In genomic region chr16:81070979-81071378, GRCh38 we compare ENCODE assay signal across 17 cellular contexts. TPM values are rescaled to one million over a fixed set of nuclear protein-coding genes. Genes with fewer than 3 reads are reported as not detected.
DNase-seq lines count a peak whose midpoint lies in the region; ATAC-seq, FAIRE-seq and TF ChIP-seq lines count a peak whose summit lies in the region.
"Had no signal": no experiment of that assay in that cellular context is flagged by ENCODE, and none has a peak within 500 bp of the region (broad histone marks: within the 10 kb centered on the region; RNA-seq: fewer than 3 reads in every experiment).

No MANE protein-coding gene starts in this region.

- no peaks in the 10 kb centered on the region for H3K79me2 ChIP-seq in PC-3 (ENCODE audit: low read length)
- no peaks in the 10 kb centered on the region for H3K79me2 ChIP-seq in GM12878 (ENCODE audit: control insufficient read depth, insufficient read depth, low read length)

- H4K20me1 ChIP-seq in PC-3 (ENCODE audit: low read length) (no peaks in the 10 kb centered on the region), GM12878 (ENCODE audit: control insufficient read depth, insufficient read depth) (no peaks in the 10 kb centered on the region)

- TF ChIP-seq EP300 in GM12878 (IDR thresholded peaks at IDR 0.05; ENCODE audit: borderline replicate concordance in 1 of 2, control insufficient read depth in 1 of 2, low read depth in 2 of 2, low read length in 2 of 2) = no peak

- H3K27ac ChIP-seq in left ventricle myocardium inferior (replicated peaks) (peak overlapping the region; percentile 20), right atrium auricular region (no peak overlapping the region), PC-3 (ENCODE audit: low read length) (0 out of 2 replicates have a peak overlapping the region, but pooled peaks have one; percentile 31), GM12878 (ENCODE audit: control insufficient read depth, insufficient read depth) (no peak overlapping the region)
- H3K27ac ChIP-seq: GM23248 had no signal

- H3K4me3 ChIP-seq in left ventricle myocardium inferior (no peak overlapping the region), right atrium auricular region (no peak overlapping the region), PC-3 (ENCODE audit: low read length) (no peak overlapping the region), GM12878 (no peak overlapping the region)
- H3K4me3 ChIP-seq: GM23248 had no signal

- no peaks in the 10 kb centered on the region for H3K27me3 ChIP-seq in left ventricle myocardium inferior (ENCODE audit: low read depth)
- H3K27me3 ChIP-seq in right atrium auricular region = no peaks in the 10 kb centered on the region
- no peaks in the 10 kb centered on the region for H3K27me3 ChIP-seq in PC-3 (ENCODE audit: low read length)
- no peaks in the 10 kb centered on the region for H3K27me3 ChIP-seq in GM12878 (replicated peaks in 1 of 2; ENCODE audit: control insufficient read depth in 2 of 2, insufficient read depth in 2 of 2, low read length in 1 of 2)

- in situ Hi-C loops in GM12878 (cut with MboI) = no loop called here

- H3K4me2 ChIP-seq in PC-3 (ENCODE audit: low read length) (no peak overlapping the region), GM12878 (ENCODE audit: control insufficient read depth, insufficient read depth) (no peak overlapping the region)

- SMC1A ChIA-PET in GM12878 (lab: Charles Lee; ENCODE audit: uncharacterized antibody, unreplicated experiment) = no interaction called here

- 57% methylated on average over 7 of the region's 8 CpGs for WGBS in GM12878 (ENCODE audit: insufficient coverage, insufficient replicate concordance, low lambda C conversion rate, missing lambda C conversion rate)

- POLR2A ChIA-PET in PC-3 (lab: Charles Lee; ENCODE audit: unreplicated experiment) (no interaction called here), GM12878 (lab: Charles Lee) (no interaction called here)

- no peak for TF ChIP-seq CTCF in left ventricle myocardium inferior (IDR thresholded peaks at IDR 0.05; ENCODE audit: borderline replicate concordance)
- no peak for TF ChIP-seq CTCF in right atrium auricular region (IDR thresholded peaks at IDR 0.05)
- no peak for TF ChIP-seq CTCF in PC-3 (conservative IDR thresholded peaks at IDR 0.05; ENCODE audit: low read depth, low read length)
- TF ChIP-seq CTCF in GM12878 (IDR thresholded peaks at IDR 0.05 in 2 of 3, conservative IDR thresholded peaks at IDR 0.05 in 1 of 3; ENCODE audit: control insufficient read depth in 2 of 3, extremely low read depth in 1 of 3, insufficient read depth in 1 of 3, low read depth in 3 of 3, low read length in 3 of 3) = no peak

- H2AFZ ChIP-seq in PC-3 (ENCODE audit: low read length) = no peak overlapping the region
- H2AFZ ChIP-seq in GM12878 (ENCODE audit: control insufficient read depth, low read depth, low read length) = no peak overlapping the region
- H2AFZ ChIP-seq: GM23248 had no signal

- H3K9me2 ChIP-seq in PC-3 (replicated peaks; ENCODE audit: low read length) = no peaks in the 10 kb centered on the region

- BruUV-seq in PC-3 (replicated peaks; lab: Mats Ljungman, UMichigan) (no TSS peak), GM12878 (replicated peaks; lab: Mats Ljungman, UMichigan) (no TSS peak)

- peak; percentile 72 for FAIRE-seq in GM12878 (lab: Jason Lieb, UNC)
- FAIRE-seq: GM12892, H1 had no signal

- CTCF ChIA-PET in PC-3 (lab: Charles Lee) (interaction anchor here (0.8 kb wide), 1 partner anchor 35 kb away, joined by 3 read pairs; the partner anchor contains the start of gene ATMIN), GM12878 (lab: Yijun Ruan, JAX) (interaction anchor here (0.6 to 0.9 kb wide), 2 partner anchors 35 to 82 kb away, joined by 3 read pairs; partner anchors contain the start of gene ATMIN)

- no peak for TF ChIP-seq POLR2A in GM12878 (IDR thresholded peaks at IDR 0.05; ENCODE audit: low read depth, low read length)

- ATAC-seq in PC-3 = no peak
- ATAC-seq in GM12878 = no peak
- no peak for ATAC-seq in GM21825 (IDR thresholded peaks at IDR 0.05; ENCODE audit: unreplicated experiment)

- no peaks in the 10 kb centered on the region for H3F3A ChIP-seq in PC-3 (ENCODE audit: low read length, unreplicated experiment)

- TF ChIP-seq RAD21 in GM12878 (IDR thresholded peaks at IDR 0.05; ENCODE audit: insufficient read depth, low read depth, low read length) = no peak

- H3K9me3 ChIP-seq in left ventricle myocardium inferior (replicated peaks) (peaks cover 3% of the 10 kb centered on the region), right atrium auricular region (no peaks in the 10 kb centered on the region), PC-3 (ENCODE audit: low read length) (no peaks in the 10 kb centered on the region), GM12878 (replicated peaks; ENCODE audit: control insufficient read depth, insufficient read depth, low read length) (no peaks in the 10 kb centered on the region)

- H3K36me3 ChIP-seq in left ventricle myocardium inferior = no peaks in the 10 kb centered on the region
- H3K36me3 ChIP-seq in right atrium auricular region = no peaks in the 10 kb centered on the region
- H3K36me3 ChIP-seq in PC-3 (ENCODE audit: low read depth, low read length) = no peaks in the 10 kb centered on the region
- H3K36me3 ChIP-seq in GM12878 (ENCODE audit: control insufficient read depth in 2 of 2, insufficient read depth in 2 of 2, low read length in 1 of 2) = no peaks in the 10 kb centered on the region; a peak in 1 of 4 replicates

- intact Hi-C loops in left ventricle myocardium inferior (cut with micrococcal nuclease) = no loop called here
- intact Hi-C loops in PC-3 (cut with micrococcal nuclease) = no loop called here
- intact Hi-C loops in GM12878 (cut with micrococcal nuclease; ENCODE audit: unreplicated experiment) = no loop called here

- DNase-seq in left ventricle myocardium inferior (no peak), right atrium auricular region (ENCODE audit: low spot score) (no peak), PC-3 (no peak), GM12878 (ENCODE audit: low read depth, low spot score) (no peak), germinal center (ENCODE audit: low spot score) (no peak)
- DNase-seq: C1 segment of cervical spinal cord; Calu3; CD4-positive, alpha-beta memory T cell; COR-L47; DMS79 treated with DMSO at 0.1 percent for 48 hours; GF-D8; GM23248; H7; HCEC 1CT had no signal

- H3K4me1 ChIP-seq in left ventricle myocardium inferior (peaks cover 8% of the 10 kb centered on the region), right atrium auricular region (no peaks in the 10 kb centered on the region), PC-3 (ENCODE audit: insufficient read depth, low read length) (peaks cover 18% of the 10 kb centered on the region), GM12878 (ENCODE audit: control insufficient read depth, insufficient read depth, low read length) (peaks cover under 1% of the 10 kb centered on the region; the same call in 1 of the 2 replicates)

- RAD21 ChIA-PET in GM12878 (lab: Charles Lee; ENCODE audit: unreplicated experiment) = interaction anchor here (1.1 kb wide), 1 partner anchor 34 kb away, joined by 3 read pairs; no protein-coding TSS in a partner anchor

- H3K9ac ChIP-seq in PC-3 (ENCODE audit: low read length) (no peak overlapping the region), GM12878 (ENCODE audit: control insufficient read depth, insufficient read depth, low read length) (no peak overlapping the region)
- H3K9ac ChIP-seq: GM23248 had no signal

RNA-seq across cellular contexts. Expression of gene C16orf46, which starts 6.1 kb away (rescaled TPM):
- 0.88 TPM for total RNA-seq in left ventricle myocardium inferior
- 1 to 10 TPM in 1 of 2 donors, not detected in 1; 1.5 TPM for total RNA-seq in right atrium auricular region
- total RNA-seq in PC-3 (2014; rRNA removed) = 0.73 TPM in 1 of 2 replicates, not detected in the other
- total RNA-seq in GM12878 (2013; cell fraction: nucleolus; rRNA removed) = 0.23 and 1.8 TPM in 2 replicates
- total RNA-seq in GM12878 (2014; rRNA removed) = 0.05 TPM in 1 of 2 replicates, not detected in the other
- not detected in 2 replicates for total RNA-seq in GM12878 (2014; rRNA removed; fragmentation: Illumina TruSeq; extraction: Trizol)
- not detected in 2 replicates for total RNA-seq in GM12878 (2021)
- polyA plus RNA-seq in GM12878 (2011; ENCODE audit: low read depth) = not detected
- polyA plus RNA-seq in GM12878 (2011; rRNA removed) = 0.22 and 0.23 TPM in 2 replicates
- 0.42 and 0.69 TPM in 2 replicates for polyA plus RNA-seq in GM12878 (2011; cell fraction: cytosol; rRNA removed)
- 0.10 and 0.34 TPM in 2 replicates for polyA plus RNA-seq in GM12878 (2011; cell fraction: nucleus; rRNA removed)
- 0.18 and 0.31 TPM in 2 replicates for polyA plus RNA-seq in GM12878 (2012)
- 0.54 TPM in 1 of 2 replicates, not detected in the other for polyA plus RNA-seq in GM12878 (2014; fragmentation: Illumina TruSeq; extraction: Trizol)
- under 1 TPM in 1 of 2 experiments, not detected in 1; 0.04 TPM for polyA plus RNA-seq in GM12878 (2014; fragmentation: Nextera tagmentation; extraction: Ambion mirVana)
- polyA plus RNA-seq in GM12878 (2014; rRNA removed) = 0.05 TPM in 1 of 2 replicates, not detected in the other
- under 1 TPM; 0.06 to 0.46 TPM for polyA plus RNA-seq in GM12878 (2016; fragmentation: Nextera tagmentation; extraction: Ambion mirVana)
- polyA minus RNA-seq in GM12878 (2011; rRNA and poly(A)+ RNA removed) = not detected in 2 replicates
- not detected in 2 replicates for polyA minus RNA-seq in GM12878 (2011; cell fraction: cytosol; rRNA and poly(A)+ RNA removed)
- 0.48 TPM in 1 of 2 replicates, not detected in the other for polyA minus RNA-seq in GM12878 (2011; cell fraction: nucleus; rRNA and poly(A)+ RNA removed)

RNA-seq across cellular contexts. Expression of gene GCSH, which starts 25.2 kb away (rescaled TPM):
- 47.5 TPM for total RNA-seq in left ventricle myocardium inferior
- 10 to 100 TPM; 12.3 to 16.9 TPM for total RNA-seq in right atrium auricular region
- total RNA-seq in PC-3 (2014; rRNA removed) = 36.1 and 47.5 TPM in 2 replicates
- 12.8 and 14.5 TPM in 2 replicates for total RNA-seq in GM12878 (2013; cell fraction: nucleolus; rRNA removed)
- total RNA-seq in GM12878 (2014; rRNA removed) = 23.9 and 27.0 TPM in 2 replicates
- total RNA-seq in GM12878 (2014; rRNA removed; fragmentation: Illumina TruSeq; extraction: Trizol) = 38.9 and 44.3 TPM in 2 replicates
- 27.1 and 30.9 TPM in 2 replicates for total RNA-seq in GM12878 (2021)
- 6.1 TPM for polyA plus RNA-seq in GM12878 (2011; ENCODE audit: low read depth)
- polyA plus RNA-seq in GM12878 (2011; rRNA removed) = 27.3 and 55.1 TPM in 2 replicates
- polyA plus RNA-seq in GM12878 (2011; cell fraction: cytosol; rRNA removed) = 8.5 and 11.5 TPM in 2 replicates
- polyA plus RNA-seq in GM12878 (2011; cell fraction: nucleus; rRNA removed) = 6.1 and 8.4 TPM in 2 replicates
- 18.9 and 20.5 TPM in 2 replicates for polyA plus RNA-seq in GM12878 (2012)
- 47.6 and 60.6 TPM in 2 replicates for polyA plus RNA-seq in GM12878 (2014; fragmentation: Illumina TruSeq; extraction: Trizol)
- polyA plus RNA-seq in GM12878 (2014; fragmentation: Nextera tagmentation; extraction: Ambion mirVana) = 10 to 100 TPM; 14.7 to 40.2 TPM
- 38.3 TPM in 2 replicates for polyA plus RNA-seq in GM12878 (2014; rRNA removed)
- polyA plus RNA-seq in GM12878 (2016; fragmentation: Nextera tagmentation; extraction: Ambion mirVana) = 100 to 1,000 TPM in 1 of 2 experiments, 10 to 100 TPM in 1; 98.5 to 108 TPM
- 1.8 and 3.9 TPM in 2 replicates for polyA minus RNA-seq in GM12878 (2011; rRNA and poly(A)+ RNA removed)
- polyA minus RNA-seq in GM12878 (2011; cell fraction: cytosol; rRNA and poly(A)+ RNA removed) = 4.7 and 8.6 TPM in 2 replicates
- 2.4 and 4.4 TPM in 2 replicates for polyA minus RNA-seq in GM12878 (2011; cell fraction: nucleus; rRNA and poly(A)+ RNA removed)

RNA-seq across cellular contexts. Expression of gene ATMIN, which starts 35.3 kb away (rescaled TPM):
- total RNA-seq in left ventricle myocardium inferior (22.0 TPM), right atrium auricular region (10 to 100 TPM; 20.5 to 25.6 TPM), PC-3 (2014; rRNA removed) (34.7 and 35.4 TPM in 2 replicates), GM12878 (2014; rRNA removed) (23.5 and 24.6 TPM in 2 replicates), GM12878 (2014; rRNA removed; fragmentation: Illumina TruSeq; extraction: Trizol) (25.6 and 28.9 TPM in 2 replicates), GM12878 (2021) (17.8 and 21.9 TPM in 2 replicates)
- total RNA-seq in GM12878 (2013; cell fraction: nucleolus; rRNA removed) = 15.5 and 18.6 TPM in 2 replicates
- 9.5 TPM for polyA plus RNA-seq in GM12878 (2011; ENCODE audit: low read depth)
- polyA plus RNA-seq in GM12878 (2011; rRNA removed) (25.8 and 26.4 TPM in 2 replicates), GM12878 (2014; fragmentation: Illumina TruSeq; extraction: Trizol) (25.9 and 34.2 TPM in 2 replicates), GM12878 (2014; fragmentation: Nextera tagmentation; extraction: Ambion mirVana) (1 to 10 TPM; 5.2 to 8.7 TPM), GM12878 (2014; rRNA removed) (14.3 and 14.7 TPM in 2 replicates), GM12878 (2016; fragmentation: Nextera tagmentation; extraction: Ambion mirVana) (1 to 10 TPM; 7.1 to 8.3 TPM)
- 16.5 and 17.5 TPM in 2 replicates for polyA plus RNA-seq in GM12878 (2011; cell fraction: cytosol; rRNA removed)
- 7.8 TPM in 2 replicates for polyA plus RNA-seq in GM12878 (2011; cell fraction: nucleus; rRNA removed)
- polyA plus RNA-seq in GM12878 (2012) = 10.6 and 10.9 TPM in 2 replicates
- polyA minus RNA-seq in GM12878 (2011; rRNA and poly(A)+ RNA removed) = 26.2 and 29.7 TPM in 2 replicates
- 9.5 and 10.3 TPM in 2 replicates for polyA minus RNA-seq in GM12878 (2011; cell fraction: cytosol; rRNA and poly(A)+ RNA removed)
- polyA minus RNA-seq in GM12878 (2011; cell fraction: nucleus; rRNA and poly(A)+ RNA removed) = 7.0 and 9.8 TPM in 2 replicates

Comparison
In these comparisons a context has a peak if more than half of its experiments do, and no peak if none do; other contexts are left out.
1. H3K27ac ChIP-seq: peak in left ventricle myocardium inferior (single experiment) and PC-3 (single experiment); none in right atrium auricular region (0 of 2) and GM12878 (single experiment).